Comparison of ENCODE assay signal across 1 cellular context in the genomic region with DNA sequence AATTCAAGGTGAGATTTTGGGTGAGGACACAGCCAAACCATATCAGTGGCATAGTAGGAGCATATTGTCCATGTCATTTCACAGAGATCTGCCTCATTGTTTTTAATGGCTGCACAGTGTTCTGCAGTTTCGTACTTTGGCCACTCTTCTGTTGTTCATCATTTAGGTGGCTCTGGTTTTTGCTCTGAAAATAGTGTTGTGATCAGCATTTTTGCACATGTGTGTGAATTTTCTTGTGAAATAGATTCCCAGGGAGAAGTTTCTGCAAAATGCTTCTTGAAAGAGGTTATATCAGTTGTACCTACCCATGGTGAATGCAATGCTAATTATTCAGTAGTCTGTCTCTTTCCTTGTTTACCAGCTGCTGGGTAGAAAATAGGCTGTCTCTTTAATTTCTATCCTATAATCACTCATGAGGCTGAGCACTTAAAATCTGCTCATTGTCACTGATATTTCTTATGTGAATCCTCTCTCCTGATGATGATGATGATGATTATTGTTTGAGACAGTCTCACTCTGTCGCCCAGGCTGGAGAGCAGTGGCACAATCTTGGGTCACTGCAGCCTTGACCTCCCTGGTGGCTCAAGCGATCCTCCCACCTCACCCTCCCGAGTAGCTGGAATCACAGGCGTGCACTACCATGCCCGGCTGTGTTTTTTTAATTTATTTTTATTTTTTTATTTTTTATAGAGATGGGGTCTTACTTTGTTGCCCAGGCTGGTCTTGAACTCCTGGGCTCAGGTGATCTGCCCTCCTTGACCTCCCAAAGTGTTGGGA.
TF ChIP-seq lines count a peak whose summit lies in the region.

No MANE protein-coding gene starts in this region.

TF ChIP-seq in IMR-90, 13 proteins besides CTCF, POLR2A, EP300 and RAD21:
- TF ChIP-seq USF2 (IDR thresholded peaks at IDR 0.05; ENCODE audit: low read depth, low read length) (no peak), MAFK (IDR thresholded peaks at IDR 0.05; ENCODE audit: low read depth, low read length) (peak; percentile 55)
